In the genomic region with DNA sequence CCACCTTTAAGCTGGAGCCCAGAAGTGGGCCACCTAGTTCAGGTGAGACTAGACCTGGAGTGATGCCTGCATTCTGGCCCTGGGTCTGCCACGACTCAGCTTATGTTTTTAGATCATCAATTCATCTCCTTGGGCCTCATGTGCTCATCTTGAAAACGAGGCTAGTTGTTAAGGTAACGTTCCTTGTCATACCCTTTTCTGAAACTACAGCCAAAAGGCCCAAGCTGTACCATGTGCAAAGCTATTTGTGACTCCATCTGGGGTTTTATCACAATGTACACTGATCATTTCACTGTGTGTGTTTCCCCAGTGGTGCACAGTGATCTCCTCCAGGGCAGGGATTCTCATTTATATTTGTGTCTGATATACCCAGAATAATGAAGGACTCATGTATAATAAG, we compare ENCODE assay signal across 21 cellular contexts.
"Had no signal": no experiment of that assay in that cellular context is flagged by ENCODE, and none has a peak within 500 bp of the region (broad histone marks: within the 10 kb centered on the region; RNA-seq: fewer than 3 reads in every experiment).

No MANE protein-coding gene starts in this region.

- DNase-seq: effector memory CD4-positive, alpha-beta T cell; erythroblast; heart left ventricle; hippocampal formation; kidney glomerular epithelial cell; lower lobe of right lung; naive B cell; occipital lobe; psoas muscle; retina; stimulated activated CD4-positive, alpha-beta T cell treated with anti-CD3 and anti-CD28 coated beads, Interleukin-2, amount 100 ng/mL, for 24 hours; stimulated activated CD4-positive, alpha-beta T cell treated with anti-CD3 and anti-CD28 coated beads, Interleukin-4, amount 100 ng/mL, for 4 hours; stimulated activated naive CD4-positive, alpha-beta T cell; thyroid gland; upper lobe of left lung had no signal

- H3K27ac Mint-ChIP-seq: mesothelial cell of epicardium, naive B cell, nephron had no signal

- H3K9me3 ChIP-seq: lower lobe of right lung, psoas muscle, thyroid gland, upper lobe of left lung, vagina had no signal

- H2AFZ ChIP-seq: parathyroid adenoma had no signal

- H3K4me3 ChIP-seq: cardiac muscle cell, heart left ventricle, lower lobe of right lung, psoas muscle, thyroid gland, upper lobe of left lung, vagina had no signal

- H3K4me1 ChIP-seq: lower lobe of right lung, parathyroid adenoma, psoas muscle, vagina had no signal

- H3K4me1 Mint-ChIP-seq: naive B cell, nephron had no signal

- H3K4me3 Mint-ChIP-seq: mesothelial cell of epicardium, naive B cell, nephron had no signal

- H3K36me3 Mint-ChIP-seq: naive B cell had no signal

- H3K27me3 ChIP-seq: cardiac muscle cell, heart left ventricle, thyroid gland, upper lobe of left lung, vagina had no signal

- H3K36me3 ChIP-seq: cardiac muscle cell, heart left ventricle, lower lobe of right lung, thyroid gland, upper lobe of left lung, vagina had no signal

- H3K27ac ChIP-seq: cardiac muscle cell, heart left ventricle, lower lobe of right lung, parathyroid adenoma, psoas muscle, thyroid gland, upper lobe of left lung, vagina had no signal

- H3K9ac ChIP-seq: parathyroid adenoma had no signal

- ATAC-seq: sciatic nerve had no signal
